ENCODE assay signal across 10 cellular contexts in the genomic region with DNA sequence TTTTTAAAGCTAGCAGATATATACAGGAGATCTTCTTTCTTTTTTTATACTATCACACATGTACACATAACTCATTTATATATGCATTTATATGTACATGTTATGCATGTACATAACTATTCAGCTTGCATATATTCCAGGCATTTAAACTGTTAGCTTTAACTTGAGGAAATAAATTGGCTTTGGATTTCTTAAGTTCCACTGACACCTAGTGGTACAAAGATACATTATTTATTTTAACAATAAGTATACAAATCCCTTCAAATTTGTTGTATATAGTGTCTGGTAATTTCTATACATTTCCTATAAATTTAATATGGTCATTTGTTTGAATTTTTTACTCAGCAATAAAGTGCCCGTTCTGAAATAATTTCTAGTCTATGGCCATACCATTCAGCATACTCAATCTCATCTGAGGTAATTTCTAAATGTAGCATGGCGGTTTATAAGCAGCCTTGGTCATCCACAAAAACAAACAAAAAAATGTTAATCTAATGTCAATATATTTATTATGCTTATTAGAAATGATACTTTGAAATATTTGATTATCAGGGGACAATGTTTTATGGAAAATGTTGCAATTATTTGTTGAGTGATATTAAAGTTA. TPM values are rescaled to one million over a fixed set of nuclear protein-coding genes. Genes with fewer than 3 reads are reported as not detected.
DNase-seq lines count a peak whose midpoint lies in the region; ATAC-seq, FAIRE-seq and TF ChIP-seq lines count a peak whose summit lies in the region.
"Had no signal": no experiment of that assay in that cellular context is flagged by ENCODE, and none has a peak within 500 bp of the region (broad histone marks: within the 10 kb centered on the region; RNA-seq: fewer than 3 reads in every experiment).

No MANE protein-coding gene starts in this region.

- no peaks in the 10 kb centered on the region; the same call in 2 of the 3 replicates for H3K9me3 Mint-ChIP-seq in GM23338
- H3K9me3 Mint-ChIP-seq: naive thymus-derived CD4-positive, alpha-beta T cell had no signal

- FAIRE-seq in GM12892 (lab: Jason Lieb, UNC), result no peak

- no peaks in the 10 kb centered on the region for H4K20me1 ChIP-seq in GM23338 (replicated peaks; ENCODE audit: insufficient read depth)

- TF ChIP-seq POLR2A in GM12892 (IDR thresholded peaks at IDR 0.05; ENCODE audit: low read depth, low read length), result no peak

- peaks cover 21% of the 10 kb centered on the region for H3K36me3 Mint-ChIP-seq in GM23338 (ENCODE audit: low read depth)

- H3K79me2 ChIP-seq in GM23338 (replicated peaks; ENCODE audit: insufficient read depth), result no peaks in the 10 kb centered on the region

- H3K4me1 Mint-ChIP-seq in GM23338, result no peaks in the 10 kb centered on the region

- DNase-seq in ACHN, result peak; percentile 64
- peak; percentile 49 for DNase-seq in GM23338 (ENCODE audit: low spot score)
- no peak for DNase-seq in kidney epithelial cell (ENCODE audit: low read depth)
- DNase-seq in GM12892 (ENCODE audit: insufficient read length), result no peak
- DNase-seq in GM13976 (ENCODE audit: low spot score), result no peak
- DNase-seq: WERI-Rb-1 had no signal

- in situ Hi-C loops in ACHN (cut with HindIII; ENCODE audit: low pct_ligation_motif_present, low pct_unique_long_range_greater_than_20kb, low sequenced_read_pairs) (no loop called here), GM13976 (cut with MboI; ENCODE audit: low sequenced_read_pairs, unreplicated experiment) (no loop called here)

- H3K27me3 ChIP-seq in GM23338 (ENCODE audit: insufficient read depth) (no peaks in the 10 kb centered on the region), kidney epithelial cell (ENCODE audit: control insufficient read depth, insufficient read depth, low read length) (no peaks in the 10 kb centered on the region)

- no peaks in the 10 kb centered on the region for H3K9me2 ChIP-seq in GM23338 (ENCODE audit: insufficient read depth)

- peak in 1 of 2 experiments; percentile 65; a peak in 3 of 4 replicates for TF ChIP-seq CTCF in GM23338 (conservative IDR thresholded peaks at IDR 0.05; ENCODE audit: low read depth in 2 of 2)
- TF ChIP-seq CTCF in VCaP (conservative IDR thresholded peaks at IDR 0.05), result peak; percentile 66
- TF ChIP-seq CTCF in kidney epithelial cell (IDR thresholded peaks at IDR 0.05; ENCODE audit: insufficient read depth, low read length, poor library complexity, severe bottlenecking), result peak; percentile 18
- TF ChIP-seq CTCF in GM13976 (IDR thresholded peaks at IDR 0.05; ENCODE audit: borderline replicate concordance, control extremely low read depth, extremely low read depth, insufficient read depth, missing control alignments), result no peak

- no peak overlapping the region for H2AFZ ChIP-seq in GM23338

- H3K27ac Mint-ChIP-seq in GM23338, result no peak overlapping the region

- no peaks in the 10 kb centered on the region for H3K4me1 ChIP-seq in GM23338 (ENCODE audit: insufficient read depth)

- no peak overlapping the region for H3K4me3 Mint-ChIP-seq in GM23338
- H3K4me3 Mint-ChIP-seq: naive thymus-derived CD4-positive, alpha-beta T cell had no signal

- peaks cover 2% of the 10 kb centered on the region for H3K27me3 Mint-ChIP-seq in GM23338 (ENCODE audit: insufficient read depth, low read depth, poor library complexity)
- H3K27me3 Mint-ChIP-seq: naive thymus-derived CD4-positive, alpha-beta T cell had no signal

- ATAC-seq in GM23338 (no peak), GM21447 (IDR thresholded peaks at IDR 0.05; ENCODE audit: unreplicated experiment) (no peak), HG03457 (IDR thresholded peaks at IDR 0.05; ENCODE audit: unreplicated experiment) (no peak)
- ATAC-seq: naive thymus-derived CD4-positive, alpha-beta T cell had no signal

- H3K27ac ChIP-seq in GM23338 (ENCODE audit: low read depth) (no peak overlapping the region), VCaP (no peak overlapping the region; the same call in 1 of the 2 replicates)
- H3K27ac ChIP-seq: WERI-Rb-1 had no signal

- no peaks in the 10 kb centered on the region for H3F3A ChIP-seq in GM23338 (replicated peaks; ENCODE audit: low read depth)

- peaks cover 49% of the 10 kb centered on the region for H3K36me3 ChIP-seq in GM23338 (ENCODE audit: insufficient read depth)
- no peaks in the 10 kb centered on the region for H3K36me3 ChIP-seq in kidney epithelial cell (ENCODE audit: control insufficient read depth, insufficient read depth, low read length)

- no peak overlapping the region for H3K4me3 ChIP-seq in GM23338
- H3K4me3 ChIP-seq in kidney epithelial cell (ENCODE audit: low read depth, low read length), result no peak overlapping the region

- no peak overlapping the region for H3K4me2 ChIP-seq in GM23338

TF ChIP-seq in GM23338, 12 proteins besides CTCF, POLR2A, EP300 and RAD21 (continues in another document):
- TF ChIP-seq CREB1 (CRISPR knock-in tag; IDR thresholded peaks at IDR 0.05; ENCODE audit: low read depth) (no peak), ZNF331 (CRISPR knock-in tag; IDR thresholded peaks at IDR 0.05; ENCODE audit: low read depth) (no peak), JUNB (IDR thresholded peaks at IDR 0.05; ENCODE audit: unreplicated experiment) (no peak), ZNF114 (CRISPR knock-in tag; IDR thresholded peaks at IDR 0.05) (no peak), NANOG (IDR thresholded peaks at IDR 0.05; ENCODE audit: borderline replicate concordance) (no peak), ETS1 (IDR thresholded peaks at IDR 0.05) (no peak), EZH2phosphoT487 (IDR thresholded peaks at IDR 0.05; ENCODE audit: unreplicated experiment) (no peak), POLR2AphosphoS5 (IDR thresholded peaks at IDR 0.05; ENCODE audit: low read depth) (no peak), EZH2 (IDR thresholded peaks at IDR 0.05; ENCODE audit: low read depth, unreplicated experiment) (no peak)

RNA-seq across cellular contexts. Expression of gene ZDHHC6, which starts 11.6 kb away (rescaled TPM):
- 24.6 and 26.1 TPM in 2 replicates for total RNA-seq in GM23338 (2014; rRNA removed; shearing (Covaris generic))
- 29.0 and 33.7 TPM in 2 replicates for polyA plus RNA-seq in GM23338 (2016; fragmentation: Nextera tagmentation; extraction: Ambion mirVana)
- total RNA-seq in kidney epithelial cell, result 19.0 and 21.8 TPM in 2 replicates
- 38.1 TPM for polyA plus RNA-seq in GM12892 (2012; ENCODE audit: missing spikeins)

RNA-seq across cellular contexts. Expression of gene VTI1A, which starts 11.9 kb away (rescaled TPM):
- total RNA-seq in GM23338 (2014; rRNA removed; shearing (Covaris generic)), result 29.4 and 31.0 TPM in 2 replicates
- polyA plus RNA-seq in GM23338 (2016; fragmentation: Nextera tagmentation; extraction: Ambion mirVana), result 18.4 and 26.8 TPM in 2 replicates
- 45.7 and 47.3 TPM in 2 replicates for total RNA-seq in kidney epithelial cell
- 16.7 TPM for polyA plus RNA-seq in GM12892 (2012; ENCODE audit: missing spikeins)

Comparison
In these comparisons a context has a peak if more than half of its experiments do, and no peak if none do; other contexts are left out.
1. DNase-seq: peak in ACHN (single experiment) and GM23338 (single experiment); none in kidney epithelial cell (single experiment), GM12892 (single experiment) and GM13976 (single experiment).